In the genomic region with DNA sequence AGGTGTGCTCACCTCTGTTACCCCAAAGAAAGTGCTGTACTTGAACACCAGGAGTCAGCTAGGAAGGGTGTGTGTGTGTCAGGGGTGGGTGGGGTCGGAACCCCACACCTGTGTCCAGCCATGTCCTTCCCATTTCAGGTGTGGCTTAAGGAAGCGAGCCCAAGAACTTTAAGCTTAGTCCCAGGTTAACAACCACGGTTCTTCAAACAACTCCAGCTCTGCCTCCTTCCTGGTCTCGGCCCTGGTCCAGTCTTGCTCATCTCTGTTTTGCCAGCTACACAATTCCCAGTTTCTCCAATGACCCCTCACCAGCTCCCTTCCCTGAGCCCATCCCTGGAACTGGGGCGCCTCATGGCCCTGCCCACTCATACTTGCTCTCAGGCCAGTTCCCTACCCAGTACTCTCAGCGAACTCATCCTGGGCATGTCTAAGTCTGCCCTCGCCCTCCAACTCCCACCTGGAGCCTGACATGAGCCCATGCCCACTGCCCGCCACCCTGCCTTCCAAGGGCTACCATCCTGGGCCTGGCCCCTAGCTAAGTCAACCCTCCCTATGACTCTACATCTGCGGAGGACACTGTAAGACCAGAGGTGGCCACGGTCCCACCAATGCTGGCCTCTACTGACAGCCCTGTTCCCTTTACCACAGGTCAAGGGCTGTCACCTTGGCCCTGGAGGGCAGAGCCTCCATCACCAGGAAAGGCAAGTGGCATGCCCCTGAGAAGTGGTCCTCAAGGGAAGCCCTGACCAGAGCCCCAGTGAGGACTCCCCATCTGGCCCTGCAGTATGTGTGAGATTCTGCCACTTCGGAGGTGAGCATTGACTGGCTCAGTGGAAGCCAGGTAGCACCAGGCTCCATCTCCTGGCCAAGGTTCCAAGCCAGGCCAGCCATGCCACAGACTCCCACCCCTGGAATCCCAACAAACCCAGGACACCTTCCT, we compare ENCODE assay signal across 12 cellular contexts.
"Had no signal": no experiment of that assay in that cellular context is flagged by ENCODE, and none has a peak within 500 bp of the region (broad histone marks: within the 10 kb centered on the region; RNA-seq: fewer than 3 reads in every experiment).

No MANE protein-coding gene starts in this region.

- H3K36me3 ChIP-seq: prostate gland, thoracic aorta, upper lobe of right lung had no signal

- H3K4me3 ChIP-seq: gastroesophageal sphincter, prostate gland, SK-N-MC, smooth muscle cell, stomach, thoracic aorta, upper lobe of right lung had no signal

- H3K27me3 ChIP-seq: gastroesophageal sphincter, stomach, upper lobe of right lung had no signal

- H3K9me3 ChIP-seq: gastroesophageal sphincter, prostate gland, stomach, thoracic aorta, upper lobe of right lung had no signal

- H3K4me3 Mint-ChIP-seq: activated naive CD4-positive, alpha-beta T cell treated with anti-CD3 and anti-CD28 coated beads for 36 hours; activated T-helper 1 cell treated with anti-CD3 and anti-CD28 coated beads, Interleukin-12 subunit alpha, Interleukin-12 subunit beta, Interleukin-2, Interleukin-4 antibody, amounts not matched to agents 30 ng/mL and 10 ng/mL and 1 ng/mL, durations not matched to agents 14 hours and 24 hours and 36 hours; T-cell had no signal

- H3K27ac Mint-ChIP-seq: activated naive CD4-positive, alpha-beta T cell treated with anti-CD3 and anti-CD28 coated beads for 36 hours had no signal

- H3K36me3 Mint-ChIP-seq: T-cell had no signal

- H3K4me1 ChIP-seq: prostate gland had no signal

- H3K27me3 Mint-ChIP-seq: naive thymus-derived CD4-positive, alpha-beta T cell; T-cell had no signal

- H3K27ac ChIP-seq: gastroesophageal sphincter, prostate gland, SK-N-MC, stomach, thoracic aorta, upper lobe of right lung, VCaP had no signal
